Comparison of ENCODE assay signal across 19 cellular contexts in the genomic region with DNA sequence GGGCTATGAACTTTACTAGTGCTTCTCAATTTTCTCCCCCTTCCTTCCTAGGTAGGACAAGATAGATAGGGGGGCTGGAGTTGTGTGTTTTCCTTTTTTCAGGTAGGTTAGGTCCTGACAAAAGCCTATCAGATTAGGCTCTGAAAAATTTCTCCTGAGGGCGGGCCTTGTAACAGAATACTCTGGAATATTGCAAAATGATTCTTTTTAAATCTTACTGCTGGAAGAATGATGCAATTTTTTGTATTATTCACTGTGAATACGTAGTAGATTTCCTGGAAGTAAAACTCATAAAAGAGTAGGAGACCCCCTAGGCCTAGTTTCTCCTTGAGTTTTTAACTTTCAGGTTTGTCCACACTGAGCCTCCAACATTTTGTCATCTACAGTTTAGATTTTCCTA.
"Had no signal": no experiment of that assay in that cellular context is flagged by ENCODE, and none has a peak within 500 bp of the region (broad histone marks: within the 10 kb centered on the region; RNA-seq: fewer than 3 reads in every experiment).

No MANE protein-coding gene starts in this region.

- H3K27ac ChIP-seq: hepatocyte, right atrium auricular region, tibial nerve, WERI-Rb-1 had no signal

- H3K4me1 ChIP-seq: right atrium auricular region, tibial nerve had no signal

- H3K36me3 ChIP-seq: right atrium auricular region, tibial nerve, WERI-Rb-1 had no signal

- H3K27me3 ChIP-seq: hepatocyte, right atrium auricular region, tibial nerve had no signal

- H3K4me3 ChIP-seq: hepatocyte, lung, right atrium auricular region, tibial nerve had no signal

- FAIRE-seq: colon, urothelium cell line had no signal

- H3K9me3 ChIP-seq: right atrium auricular region, tibial nerve had no signal

- H3K79me2 ChIP-seq: hepatocyte had no signal

- DNase-seq: activated CD4-positive, alpha-beta T cell treated with anti-CD3 and anti-CD28 coated beads, Interleukin-2, amount 50 U/mL, for 4 hours; activated gamma-delta T cell treated with Interleukin-2 at 50 U/mL for 16 hours; amniotic stem cell; caudate nucleus; erythroblast; islet precursor cell; nephron progenitor cell; occipital lobe; stimulated activated naive CD8-positive, alpha-beta T cell treated with anti-CD3 and anti-CD28 coated beads, Interleukin-15, Interleukin-2, amounts not matched to agents 100 U/mL and 50 U/mL, for 24 hours; SW 1271; T-helper 2 cell; WERI-Rb-1 had no signal

- H2AFZ ChIP-seq: hepatocyte had no signal

- H3K4me2 ChIP-seq: hepatocyte had no signal

- ATAC-seq: activated naive CD4-positive, alpha-beta T cell treated with anti-CD3 and anti-CD28 coated beads, Interleukin-2, amount 50 U/mL, for 72 hours; stimulated activated naive CD8-positive, alpha-beta T cell treated with anti-CD3 and anti-CD28 coated beads, Interleukin-15, Interleukin-2, amounts not matched to agents 100 U/mL and 50 U/mL, for 24 hours had no signal
